Comparison of ENCODE assay signal across 9 cellular contexts in genomic region chr2:62038980-62039771, GRCh38.
A peak's percentile ranks its signal among the peaks of the same experiment; 100 is the strongest.
DNase-seq lines count a peak whose midpoint lies in the region; ATAC-seq and TF ChIP-seq lines count a peak whose summit lies in the region.
"Had no signal": no experiment of that assay in that cellular context is flagged by ENCODE, and none has a peak within 500 bp of the region (broad histone marks: within the 10 kb centered on the region; RNA-seq: fewer than 3 reads in every experiment).

No MANE protein-coding gene starts in this region.

- intact Hi-C loops in gastrocnemius medialis (cut with DNase I; ENCODE audit: low total_unique reads), result no loop called here

- peak; percentile 18 for DNase-seq in activated CD8-positive, alpha-beta memory T cell treated with anti-CD3 and anti-CD28 coated beads, Interleukin-2, amount 50 U/mL, for 4 hours
- DNase-seq in activated CD8-positive, alpha-beta memory T cell treated with anti-CD3 and anti-CD28 coated beads for 24 hours, result no peak
- peak; percentile 33 for DNase-seq in HCEC 1CT
- DNase-seq in LHCN-M2 (ENCODE audit: low read depth), result peak; percentile 52
- DNase-seq in astrocyte of the hippocampus (ENCODE audit: low read depth, low spot score), result peak; percentile 22
- DNase-seq in stimulated activated CD4-positive, alpha-beta T cell treated with anti-CD3 and anti-CD28 coated beads, TNF-alpha, amount 100 ng/mL, for 48 hours (ENCODE audit: low read depth in 3 of 3), result peak in 2 of 3 donors; percentile 5 to 7
- no peak for DNase-seq in DMS153 treated with DMSO at 0.1 percent for 48 hours (lab: John Stamatoyannopoulos, UW; ENCODE audit: unreplicated experiment)
- DNase-seq in gastrocnemius medialis, result no peak

- no peak overlapping the region for H3K27ac ChIP-seq in gastrocnemius medialis

- H3K9me3 ChIP-seq in gastrocnemius medialis, result no peaks in the 10 kb centered on the region

- no peak for TF ChIP-seq CTCF in gastrocnemius medialis (IDR thresholded peaks at IDR 0.05 in 4 of 5, conservative IDR thresholded peaks at IDR 0.05 in 1 of 5)

- peaks cover 14 to 22% of the 10 kb centered on the region in 2 donors for H3K4me1 ChIP-seq in gastrocnemius medialis

- in situ Hi-C loops in gastrocnemius medialis (cut with MboI; ENCODE audit: low sequenced_read_pairs in 4 of 4), result no loop called here

- no peaks in the 10 kb centered on the region for H3K36me3 ChIP-seq in gastrocnemius medialis

- H3K4me3 ChIP-seq in gastrocnemius medialis, result no peak overlapping the region
- H3K4me3 ChIP-seq: skin epidermis had no signal

- H3K27me3 ChIP-seq in gastrocnemius medialis, result no peaks in the 10 kb centered on the region

- ATAC-seq in gastrocnemius medialis, result no peak

- TF ChIP-seq POLR2A in gastrocnemius medialis (IDR thresholded peaks at IDR 0.05), result no peak

Comparison
In these comparisons a context has a peak if more than half of its experiments do, and no peak if none do; other contexts are left out.
1. DNase-seq: peak in activated CD8-positive, alpha-beta memory T cell treated with anti-CD3 and anti-CD28 coated beads, Interleukin-2, amount 50 U/mL, for 4 hours (single experiment), HCEC 1CT (single experiment), LHCN-M2 (single experiment), astrocyte of the hippocampus (single experiment) and stimulated activated CD4-positive, alpha-beta T cell treated with anti-CD3 and anti-CD28 coated beads, TNF-alpha, amount 100 ng/mL, for 48 hours (2 of 3); none in activated CD8-positive, alpha-beta memory T cell treated with anti-CD3 and anti-CD28 coated beads for 24 hours (single experiment), DMS153 treated with DMSO at 0.1 percent for 48 hours (single experiment) and gastrocnemius medialis (0 of 2).